1 cellular context compared by ENCODE assay signal in the genomic region with DNA sequence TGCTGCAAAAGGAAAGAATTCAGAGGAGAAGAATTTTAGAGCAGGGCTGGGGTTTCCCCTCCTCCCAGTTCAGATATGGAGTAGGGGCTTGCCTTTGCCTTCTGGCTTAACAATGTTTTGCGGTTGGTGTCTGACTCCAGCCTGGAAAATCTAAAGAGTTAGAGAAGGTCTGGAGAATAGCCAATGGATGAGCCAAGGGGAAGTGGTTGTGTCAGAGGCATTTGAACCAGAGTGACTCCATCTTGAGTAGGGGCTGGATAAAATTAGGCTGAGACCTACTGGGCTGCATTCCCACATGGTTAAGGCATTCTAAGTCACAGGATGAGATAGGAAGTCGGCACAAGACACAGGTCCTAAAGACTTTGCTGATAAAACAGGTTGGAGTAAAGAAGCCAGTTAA.
TF ChIP-seq lines count a peak whose summit lies in the region.

No MANE protein-coding gene starts in this region.

TF ChIP-seq in K562, 482 proteins besides CTCF, POLR2A, EP300 and RAD21 (continued from another document):
- TF ChIP-seq SAP30 (IDR thresholded peaks at IDR 0.05; ENCODE audit: borderline replicate concordance, insufficient read depth, low read depth, low read length, poor library complexity, severe bottlenecking), result no peak
- TF ChIP-seq PHF21A (IDR thresholded peaks at IDR 0.05; ENCODE audit: borderline replicate concordance, low read depth), result no peak
- TF ChIP-seq ZNF175 (CRISPR knock-in tag; IDR thresholded peaks at IDR 0.05; ENCODE audit: low read depth), result 0 out of 2 replicates have a peak, but pooled peaks have one; percentile 25
- TF ChIP-seq ZNF449 (CRISPR knock-in tag; IDR thresholded peaks at IDR 0.05), result peak; percentile 29; the same call in 1 of the 2 replicates
- TF ChIP-seq ZNF766 (CRISPR knock-in tag; conservative IDR thresholded peaks at IDR 0.05), result peak; percentile 64
